1 cellular context compared by ENCODE assay signal in the genomic region with DNA sequence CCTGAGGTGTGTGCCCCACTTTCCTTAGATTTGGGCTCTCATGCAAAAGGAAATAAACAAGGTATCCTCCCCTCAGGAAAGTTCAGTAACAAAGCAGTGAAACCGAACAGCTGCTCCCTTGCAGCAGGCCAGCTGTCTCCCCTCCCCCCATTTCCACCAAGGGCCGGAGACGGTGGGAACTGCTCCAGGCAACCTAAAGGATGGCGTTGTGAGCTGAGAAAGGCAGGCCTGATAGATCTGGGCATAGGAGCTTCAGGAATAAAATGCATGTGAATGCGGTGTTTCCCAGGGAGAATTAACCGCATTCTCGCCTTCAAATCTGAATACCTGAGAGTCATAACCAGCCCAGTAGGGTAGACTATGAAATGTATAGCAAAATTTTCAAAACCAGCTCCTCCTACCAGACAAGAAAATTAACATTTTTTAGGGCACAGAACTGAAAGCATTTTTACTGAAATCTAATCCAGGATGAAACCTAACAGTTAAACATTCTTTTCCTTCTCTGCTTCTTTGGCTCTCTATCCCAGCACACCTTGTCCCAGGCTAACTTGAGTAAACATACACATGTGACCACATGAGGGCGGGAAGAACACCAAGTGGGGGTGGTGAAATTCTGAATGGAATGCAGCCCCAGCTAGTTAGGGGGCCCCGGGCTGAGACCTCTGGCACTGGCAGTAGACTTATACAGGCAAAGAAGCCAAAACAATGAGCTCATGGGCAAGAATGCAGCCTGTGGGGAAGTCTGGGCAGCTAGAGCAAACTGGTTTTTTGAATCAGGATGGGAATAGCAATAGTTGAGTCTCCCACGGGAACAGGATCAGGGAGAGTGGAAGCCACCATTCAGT.
A peak's percentile ranks its signal among the peaks of the same experiment; 100 is the strongest.
TF ChIP-seq lines count a peak whose summit lies in the region.

No MANE protein-coding gene starts in this region.

TF ChIP-seq in HepG2, 621 proteins besides CTCF, POLR2A, EP300 and RAD21 (continued from another document and continues in another):
- no peak for TF ChIP-seq ZFP62 (CRISPR knock-in tag; IDR thresholded peaks at IDR 0.05)
- no peak for TF ChIP-seq PRMT3 (CRISPR knock-in tag; IDR thresholded peaks at IDR 0.05; ENCODE audit: borderline replicate concordance, low read depth)
- TF ChIP-seq, protein P1, sequence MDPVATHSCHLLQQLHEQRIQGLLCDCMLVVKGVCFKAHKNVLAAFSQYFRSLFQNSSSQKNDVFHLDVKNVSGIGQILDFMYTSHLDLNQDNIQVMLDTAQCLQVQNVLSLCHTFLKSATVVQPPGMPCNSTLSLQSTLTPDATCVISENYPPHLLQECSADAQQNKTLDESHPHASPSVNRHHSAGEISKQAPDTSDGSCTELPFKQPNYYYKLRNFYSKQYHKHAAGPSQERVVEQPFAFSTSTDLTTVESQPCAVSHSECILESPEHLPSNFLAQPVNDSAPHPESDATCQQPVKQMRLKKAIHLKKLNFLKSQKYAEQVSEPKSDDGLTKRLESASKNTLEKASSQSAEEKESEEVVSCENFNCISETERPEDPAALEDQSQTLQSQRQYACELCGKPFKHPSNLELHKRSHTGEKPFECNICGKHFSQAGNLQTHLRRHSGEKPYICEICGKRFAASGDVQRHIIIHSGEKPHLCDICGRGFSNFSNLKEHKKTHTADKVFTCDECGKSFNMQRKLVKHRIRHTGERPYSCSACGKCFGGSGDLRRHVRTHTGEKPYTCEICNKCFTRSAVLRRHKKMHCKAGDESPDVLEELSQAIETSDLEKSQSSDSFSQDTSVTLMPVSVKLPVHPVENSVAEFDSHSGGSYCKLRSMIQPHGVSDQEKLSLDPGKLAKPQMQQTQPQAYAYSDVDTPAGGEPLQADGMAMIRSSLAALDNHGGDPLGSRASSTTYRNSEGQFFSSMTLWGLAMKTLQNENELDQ (CRISPR knock-in tag; IDR thresholded peaks at IDR 0.05; ENCODE audit: borderline replicate concordance): no peak
- TF ChIP-seq, protein P2, sequence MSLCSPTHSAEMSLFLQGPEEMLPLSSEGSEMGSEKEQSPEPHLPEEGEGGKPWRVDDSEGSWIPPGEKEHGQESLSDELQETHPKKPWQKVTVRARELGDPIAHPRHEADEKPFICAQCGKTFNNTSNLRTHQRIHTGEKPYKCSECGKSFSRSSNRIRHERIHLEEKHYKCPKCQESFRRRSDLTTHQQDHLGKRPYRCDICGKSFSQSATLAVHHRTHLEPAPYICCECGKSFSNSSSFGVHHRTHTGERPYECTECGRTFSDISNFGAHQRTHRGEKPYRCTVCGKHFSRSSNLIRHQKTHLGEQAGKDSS (CRISPR knock-in tag; IDR thresholded peaks at IDR 0.05; ENCODE audit: borderline replicate concordance, low read depth): no peak
- TF ChIP-seq EZH2 (conservative IDR thresholded peaks at IDR 0.05; ENCODE audit: low read depth, low read length): no peak
- TF ChIP-seq SRSF1 (optimal IDR thresholded peaks at IDR 0.05; ENCODE audit: low read depth, low read length): no peak
- no peak for TF ChIP-seq RBM39 (IDR thresholded peaks at IDR 0.05; ENCODE audit: low read depth, low read length, poor library complexity, severe bottlenecking)
- no peak for TF ChIP-seq MBD4 (IDR thresholded peaks at IDR 0.05; ENCODE audit: borderline replicate concordance, low read length)
- TF ChIP-seq, protein P3, sequence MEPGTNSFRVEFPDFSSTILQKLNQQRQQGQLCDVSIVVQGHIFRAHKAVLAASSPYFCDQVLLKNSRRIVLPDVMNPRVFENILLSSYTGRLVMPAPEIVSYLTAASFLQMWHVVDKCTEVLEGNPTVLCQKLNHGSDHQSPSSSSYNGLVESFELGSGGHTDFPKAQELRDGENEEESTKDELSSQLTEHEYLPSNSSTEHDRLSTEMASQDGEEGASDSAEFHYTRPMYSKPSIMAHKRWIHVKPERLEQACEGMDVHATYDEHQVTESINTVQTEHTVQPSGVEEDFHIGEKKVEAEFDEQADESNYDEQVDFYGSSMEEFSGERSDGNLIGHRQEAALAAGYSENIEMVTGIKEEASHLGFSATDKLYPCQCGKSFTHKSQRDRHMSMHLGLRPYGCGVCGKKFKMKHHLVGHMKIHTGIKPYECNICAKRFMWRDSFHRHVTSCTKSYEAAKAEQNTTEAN (CRISPR knock-in tag; conservative IDR thresholded peaks at IDR 0.05): 0 out of 2 replicates have a peak, but pooled peaks have one; percentile 36
- TF ChIP-seq, protein P4, sequence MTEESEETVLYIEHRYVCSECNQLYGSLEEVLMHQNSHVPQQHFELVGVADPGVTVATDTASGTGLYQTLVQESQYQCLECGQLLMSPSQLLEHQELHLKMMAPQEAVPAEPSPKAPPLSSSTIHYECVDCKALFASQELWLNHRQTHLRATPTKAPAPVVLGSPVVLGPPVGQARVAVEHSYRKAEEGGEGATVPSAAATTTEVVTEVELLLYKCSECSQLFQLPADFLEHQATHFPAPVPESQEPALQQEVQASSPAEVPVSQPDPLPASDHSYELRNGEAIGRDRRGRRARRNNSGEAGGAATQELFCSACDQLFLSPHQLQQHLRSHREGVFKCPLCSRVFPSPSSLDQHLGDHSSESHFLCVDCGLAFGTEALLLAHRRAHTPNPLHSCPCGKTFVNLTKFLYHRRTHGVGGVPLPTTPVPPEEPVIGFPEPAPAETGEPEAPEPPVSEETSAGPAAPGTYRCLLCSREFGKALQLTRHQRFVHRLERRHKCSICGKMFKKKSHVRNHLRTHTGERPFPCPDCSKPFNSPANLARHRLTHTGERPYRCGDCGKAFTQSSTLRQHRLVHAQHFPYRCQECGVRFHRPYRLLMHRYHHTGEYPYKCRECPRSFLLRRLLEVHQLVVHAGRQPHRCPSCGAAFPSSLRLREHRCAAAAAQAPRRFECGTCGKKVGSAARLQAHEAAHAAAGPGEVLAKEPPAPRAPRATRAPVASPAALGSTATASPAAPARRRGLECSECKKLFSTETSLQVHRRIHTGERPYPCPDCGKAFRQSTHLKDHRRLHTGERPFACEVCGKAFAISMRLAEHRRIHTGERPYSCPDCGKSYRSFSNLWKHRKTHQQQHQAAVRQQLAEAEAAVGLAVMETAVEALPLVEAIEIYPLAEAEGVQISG (CRISPR knock-in tag; IDR thresholded peaks at IDR 0.05): peak; percentile 60
- TF ChIP-seq ZNF567 (CRISPR knock-in tag; IDR thresholded peaks at IDR 0.05; ENCODE audit: borderline replicate concordance): no peak
- TF ChIP-seq HNRNPL (IDR thresholded peaks at IDR 0.05; ENCODE audit: low read depth, low read length): no peak
- no peak for TF ChIP-seq NR2C2 (CRISPR knock-in tag; IDR thresholded peaks at IDR 0.05; ENCODE audit: borderline replicate concordance)
- TF ChIP-seq NFRKB (IDR thresholded peaks at IDR 0.05): no peak
- TF ChIP-seq ZNF331 (CRISPR knock-in tag; IDR thresholded peaks at IDR 0.05): peak; percentile 66; the same call in 1 of the 2 replicates
- no peak for TF ChIP-seq KLF9 (CRISPR knock-in tag; IDR thresholded peaks at IDR 0.05; ENCODE audit: low read depth)
- TF ChIP-seq ZNF12 (CRISPR knock-in tag; IDR thresholded peaks at IDR 0.05): peak; percentile 94
- peak; percentile 83; the same call in 1 of the 2 replicates for TF ChIP-seq ZNF264 (CRISPR knock-in tag; IDR thresholded peaks at IDR 0.05)
- TF ChIP-seq ZNF253 (CRISPR knock-in tag; IDR thresholded peaks at IDR 0.05; ENCODE audit: borderline replicate concordance): no peak
- TF ChIP-seq MEF2D (CRISPR knock-in tag; IDR thresholded peaks at IDR 0.05): peak; percentile 52; the same call in 1 of the 2 replicates
- TF ChIP-seq, protein P5, sequence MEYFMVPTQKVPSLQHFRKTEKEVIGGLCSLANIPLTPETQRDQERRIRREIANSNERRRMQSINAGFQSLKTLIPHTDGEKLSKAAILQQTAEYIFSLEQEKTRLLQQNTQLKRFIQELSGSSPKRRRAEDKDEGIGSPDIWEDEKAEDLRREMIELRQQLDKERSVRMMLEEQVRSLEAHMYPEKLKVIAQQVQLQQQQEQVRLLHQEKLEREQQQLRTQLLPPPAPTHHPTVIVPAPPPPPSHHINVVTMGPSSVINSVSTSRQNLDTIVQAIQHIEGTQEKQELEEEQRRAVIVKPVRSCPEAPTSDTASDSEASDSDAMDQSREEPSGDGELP (IDR thresholded peaks at IDR 0.05; ENCODE audit: borderline replicate concordance, low read depth): peak; percentile 77
- TF ChIP-seq IKZF4 (CRISPR knock-in tag; IDR thresholded peaks at IDR 0.05; ENCODE audit: borderline replicate concordance, low read depth, not compliant biosample characterization): no peak
- no peak for TF ChIP-seq SMARCE1 (IDR thresholded peaks at IDR 0.05; ENCODE audit: borderline replicate concordance)
- TF ChIP-seq SMAD3 (CRISPR knock-in tag; IDR thresholded peaks at IDR 0.05): no peak
- no peak for TF ChIP-seq ZFP36 (IDR thresholded peaks at IDR 0.05; ENCODE audit: borderline replicate concordance, low read depth, low read length, partially characterized antibody)
- TF ChIP-seq BRD4 (CRISPR knock-in tag; IDR thresholded peaks at IDR 0.05): no peak
- TF ChIP-seq, protein P6, sequence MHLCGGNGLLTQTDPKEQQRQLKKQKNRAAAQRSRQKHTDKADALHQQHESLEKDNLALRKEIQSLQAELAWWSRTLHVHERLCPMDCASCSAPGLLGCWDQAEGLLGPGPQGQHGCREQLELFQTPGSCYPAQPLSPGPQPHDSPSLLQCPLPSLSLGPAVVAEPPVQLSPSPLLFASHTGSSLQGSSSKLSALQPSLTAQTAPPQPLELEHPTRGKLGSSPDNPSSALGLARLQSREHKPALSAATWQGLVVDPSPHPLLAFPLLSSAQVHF (CRISPR knock-in tag; IDR thresholded peaks at IDR 0.05): no peak
- no peak for TF ChIP-seq ATM (IDR thresholded peaks at IDR 0.05; ENCODE audit: borderline replicate concordance)
- TF ChIP-seq, protein P7, sequence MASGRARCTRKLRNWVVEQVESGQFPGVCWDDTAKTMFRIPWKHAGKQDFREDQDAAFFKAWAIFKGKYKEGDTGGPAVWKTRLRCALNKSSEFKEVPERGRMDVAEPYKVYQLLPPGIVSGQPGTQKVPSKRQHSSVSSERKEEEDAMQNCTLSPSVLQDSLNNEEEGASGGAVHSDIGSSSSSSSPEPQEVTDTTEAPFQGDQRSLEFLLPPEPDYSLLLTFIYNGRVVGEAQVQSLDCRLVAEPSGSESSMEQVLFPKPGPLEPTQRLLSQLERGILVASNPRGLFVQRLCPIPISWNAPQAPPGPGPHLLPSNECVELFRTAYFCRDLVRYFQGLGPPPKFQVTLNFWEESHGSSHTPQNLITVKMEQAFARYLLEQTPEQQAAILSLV (CRISPR knock-in tag; IDR thresholded peaks at IDR 0.05; ENCODE audit: borderline replicate concordance): no peak
- TF ChIP-seq, protein P8, sequence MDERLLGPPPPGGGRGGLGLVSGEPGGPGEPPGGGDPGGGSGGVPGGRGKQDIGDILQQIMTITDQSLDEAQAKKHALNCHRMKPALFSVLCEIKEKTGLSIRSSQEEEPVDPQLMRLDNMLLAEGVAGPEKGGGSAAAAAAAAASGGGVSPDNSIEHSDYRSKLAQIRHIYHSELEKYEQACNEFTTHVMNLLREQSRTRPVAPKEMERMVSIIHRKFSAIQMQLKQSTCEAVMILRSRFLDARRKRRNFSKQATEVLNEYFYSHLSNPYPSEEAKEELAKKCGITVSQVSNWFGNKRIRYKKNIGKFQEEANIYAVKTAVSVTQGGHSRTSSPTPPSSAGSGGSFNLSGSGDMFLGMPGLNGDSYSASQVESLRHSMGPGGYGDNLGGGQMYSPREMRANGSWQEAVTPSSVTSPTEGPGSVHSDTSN (CRISPR knock-in tag; IDR thresholded peaks at IDR 0.05): no peak
- TF ChIP-seq, protein P9, sequence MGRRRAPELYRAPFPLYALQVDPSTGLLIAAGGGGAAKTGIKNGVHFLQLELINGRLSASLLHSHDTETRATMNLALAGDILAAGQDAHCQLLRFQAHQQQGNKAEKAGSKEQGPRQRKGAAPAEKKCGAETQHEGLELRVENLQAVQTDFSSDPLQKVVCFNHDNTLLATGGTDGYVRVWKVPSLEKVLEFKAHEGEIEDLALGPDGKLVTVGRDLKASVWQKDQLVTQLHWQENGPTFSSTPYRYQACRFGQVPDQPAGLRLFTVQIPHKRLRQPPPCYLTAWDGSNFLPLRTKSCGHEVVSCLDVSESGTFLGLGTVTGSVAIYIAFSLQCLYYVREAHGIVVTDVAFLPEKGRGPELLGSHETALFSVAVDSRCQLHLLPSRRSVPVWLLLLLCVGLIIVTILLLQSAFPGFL (CRISPR knock-in tag; IDR thresholded peaks at IDR 0.05): no peak
- TF ChIP-seq NR2F1 (CRISPR knock-in tag; IDR thresholded peaks at IDR 0.05): 0 out of 4 replicates have a peak, but pooled peaks of 1 of the 2 experiments have one; percentile 19
- no peak for TF ChIP-seq MTF1 (CRISPR knock-in tag; IDR thresholded peaks at IDR 0.05)
- TF ChIP-seq, protein P10, sequence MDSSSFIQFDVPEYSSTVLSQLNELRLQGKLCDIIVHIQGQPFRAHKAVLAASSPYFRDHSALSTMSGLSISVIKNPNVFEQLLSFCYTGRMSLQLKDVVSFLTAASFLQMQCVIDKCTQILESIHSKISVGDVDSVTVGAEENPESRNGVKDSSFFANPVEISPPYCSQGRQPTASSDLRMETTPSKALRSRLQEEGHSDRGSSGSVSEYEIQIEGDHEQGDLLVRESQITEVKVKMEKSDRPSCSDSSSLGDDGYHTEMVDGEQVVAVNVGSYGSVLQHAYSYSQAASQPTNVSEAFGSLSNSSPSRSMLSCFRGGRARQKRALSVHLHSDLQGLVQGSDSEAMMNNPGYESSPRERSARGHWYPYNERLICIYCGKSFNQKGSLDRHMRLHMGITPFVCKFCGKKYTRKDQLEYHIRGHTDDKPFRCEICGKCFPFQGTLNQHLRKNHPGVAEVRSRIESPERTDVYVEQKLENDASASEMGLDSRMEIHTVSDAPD (CRISPR knock-in tag; IDR thresholded peaks at IDR 0.05): no peak
- TF ChIP-seq, protein P11, sequence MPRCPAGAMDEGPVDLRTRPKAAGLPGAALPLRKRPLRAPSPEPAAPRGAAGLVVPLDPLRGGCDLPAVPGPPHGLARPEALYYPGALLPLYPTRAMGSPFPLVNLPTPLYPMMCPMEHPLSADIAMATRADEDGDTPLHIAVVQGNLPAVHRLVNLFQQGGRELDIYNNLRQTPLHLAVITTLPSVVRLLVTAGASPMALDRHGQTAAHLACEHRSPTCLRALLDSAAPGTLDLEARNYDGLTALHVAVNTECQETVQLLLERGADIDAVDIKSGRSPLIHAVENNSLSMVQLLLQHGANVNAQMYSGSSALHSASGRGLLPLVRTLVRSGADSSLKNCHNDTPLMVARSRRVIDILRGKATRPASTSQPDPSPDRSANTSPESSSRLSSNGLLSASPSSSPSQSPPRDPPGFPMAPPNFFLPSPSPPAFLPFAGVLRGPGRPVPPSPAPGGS (CRISPR knock-in tag; IDR thresholded peaks at IDR 0.05): no peak
- no peak for TF ChIP-seq NFE2L2 (IDR thresholded peaks at IDR 0.05; ENCODE audit: low read length)
- TF ChIP-seq, protein P12, sequence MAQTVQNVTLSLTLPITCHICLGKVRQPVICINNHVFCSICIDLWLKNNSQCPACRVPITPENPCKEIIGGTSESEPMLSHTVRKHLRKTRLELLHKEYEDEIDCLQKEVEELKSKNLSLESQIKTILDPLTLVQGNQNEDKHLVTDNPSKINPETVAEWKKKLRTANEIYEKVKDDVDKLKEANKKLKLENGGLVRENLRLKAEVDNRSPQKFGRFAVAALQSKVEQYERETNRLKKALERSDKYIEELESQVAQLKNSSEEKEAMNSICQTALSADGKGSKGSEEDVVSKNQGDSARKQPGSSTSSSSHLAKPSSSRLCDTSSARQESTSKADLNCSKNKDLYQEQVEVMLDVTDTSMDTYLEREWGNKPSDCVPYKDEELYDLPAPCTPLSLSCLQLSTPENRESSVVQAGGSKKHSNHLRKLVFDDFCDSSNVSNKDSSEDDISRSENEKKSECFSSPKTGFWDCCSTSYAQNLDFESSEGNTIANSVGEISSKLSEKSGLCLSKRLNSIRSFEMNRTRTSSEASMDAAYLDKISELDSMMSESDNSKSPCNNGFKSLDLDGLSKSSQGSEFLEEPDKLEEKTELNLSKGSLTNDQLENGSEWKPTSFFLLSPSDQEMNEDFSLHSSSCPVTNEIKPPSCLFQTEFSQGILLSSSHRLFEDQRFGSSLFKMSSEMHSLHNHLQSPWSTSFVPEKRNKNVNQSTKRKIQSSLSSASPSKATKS (CRISPR knock-in tag; IDR thresholded peaks at IDR 0.05): 0 out of 2 replicates have a peak, but pooled peaks have one; percentile 34
